18 cellular contexts compared by ENCODE assay signal in genomic region chr2:226310081-226310625, GRCh38.
DNase-seq lines count a peak whose midpoint lies in the region; ATAC-seq and TF ChIP-seq lines count a peak whose summit lies in the region.
"Had no signal": no experiment of that assay in that cellular context is flagged by ENCODE, and none has a peak within 500 bp of the region (broad histone marks: within the 10 kb centered on the region; RNA-seq: fewer than 3 reads in every experiment).

No MANE protein-coding gene starts in this region.

- peaks cover 12% of the 10 kb centered on the region for H3K4me1 Mint-ChIP-seq in nephron
- H3K4me1 Mint-ChIP-seq: CD4-positive, CD25-positive, alpha-beta regulatory T cell had no signal

- CTCF ChIA-PET in SK-N-SH (lab: Yijun Ruan, JAX) = no interaction called here

- ATAC-seq in SK-N-SH treated with all-trans-retinoic acid at 6 μM for 48 hours (no peak), GM18498 (IDR thresholded peaks at IDR 0.05; ENCODE audit: unreplicated experiment) (no peak)
- ATAC-seq: PC-3 had no signal

- 46% methylated on average over 6 of the region's 6 CpGs for whole genome bisulfite sequencing in SK-N-SH (ENCODE audit: low lambda C conversion rate)

- H3K27me3 ChIP-seq in SK-N-SH (ENCODE audit: insufficient read depth) (no peaks in the 10 kb centered on the region), brain microvascular endothelial cell (replicated peaks) (no peaks in the 10 kb centered on the region)

- no peaks in the 10 kb centered on the region for H3K36me3 Mint-ChIP-seq in nephron (ENCODE audit: low read depth)
- H3K36me3 Mint-ChIP-seq: CD4-positive, CD25-positive, alpha-beta regulatory T cell had no signal

- no peak for TF ChIP-seq EP300 in SK-N-SH (IDR thresholded peaks at IDR 0.05; ENCODE audit: borderline replicate concordance in 1 of 2, low read depth in 1 of 2, low read length in 1 of 2)

- H3K9me3 ChIP-seq in SK-N-SH = no peaks in the 10 kb centered on the region

- TF ChIP-seq RAD21 in SK-N-SH (IDR thresholded peaks at IDR 0.05; ENCODE audit: low read length) = no peak

- TF ChIP-seq CTCF in SK-N-SH (IDR thresholded peaks at IDR 0.05) = no peak
- no peak for TF ChIP-seq CTCF in brain microvascular endothelial cell (IDR thresholded peaks at IDR 0.05; ENCODE audit: low read depth, low read length, missing control alignments)
- no peak for TF ChIP-seq CTCF in nephron (IDR thresholded peaks at IDR 0.05; ENCODE audit: unreplicated experiment in 3 of 3)

- no peaks in the 10 kb centered on the region for H3K4me1 ChIP-seq in SK-N-SH (ENCODE audit: control insufficient read depth in 1 of 2, insufficient read depth in 2 of 2, low read depth in 1 of 2, low read length in 1 of 2)

- no peak for DNase-seq in SK-N-SH
- peak; percentile 12 for DNase-seq in brain microvascular endothelial cell
- no peak for DNase-seq in stimulated activated CD8-positive, alpha-beta memory T cell treated with anti-CD3 and anti-CD28 coated beads, Interleukin-4, amount 100 ng/mL, for 48 hours
- no peak for DNase-seq in stimulated activated CD4-positive, alpha-beta T cell treated with anti-CD3 and anti-CD28 coated beads, Interleukin-1b, Interleukin-23, amount 100 ng/mL, for 48 hours
- no peak for DNase-seq in superior temporal gyrus (ENCODE audit: extremely low spot score)
- DNase-seq: CD4-positive, CD25-positive, alpha-beta regulatory T cell; DMS79; GDM1; KBM-7; NCI-H1092 treated with DMSO at 0.1 percent for 48 hours; NCI-H1694 treated with DMSO at 0.1 percent for 48 hours; NCI-H446 treated with DMSO at 0.1 percent for 48 hours; NCI-H748 treated with DMSO at 0.1 percent for 48 hours; PC-3 had no signal

- H4K20me1 ChIP-seq in SK-N-SH (ENCODE audit: insufficient read depth) = no peaks in the 10 kb centered on the region

- no peaks in the 10 kb centered on the region for H3K27me3 Mint-ChIP-seq in nephron (ENCODE audit: low read depth)
- H3K27me3 Mint-ChIP-seq: CD4-positive, CD25-positive, alpha-beta regulatory T cell had no signal

- H3K27ac Mint-ChIP-seq in nephron = peak overlapping the region; percentile 63 to 83 (median 70)
- H3K27ac Mint-ChIP-seq: CD4-positive, CD25-positive, alpha-beta regulatory T cell had no signal

- no peaks in the 10 kb centered on the region for H3K79me2 ChIP-seq in SK-N-SH (ENCODE audit: insufficient read depth)

- H3K9ac ChIP-seq in SK-N-SH = no peak overlapping the region

- POLR2A ChIA-PET in SK-N-SH (lab: Yijun Ruan, JAX) = no interaction called here

- H3K9me3 Mint-ChIP-seq in nephron = no peaks in the 10 kb centered on the region

- in situ Hi-C loops in brain microvascular endothelial cell (cut with HindIII; ENCODE audit: low pct_ligation_motif_present, low sequenced_read_pairs) = no loop called here

- H2AFZ ChIP-seq in SK-N-SH (ENCODE audit: low read depth) = no peak overlapping the region

- H3K36me3 ChIP-seq in SK-N-SH (replicated peaks in 1 of 2; ENCODE audit: control insufficient read depth in 1 of 2, insufficient read depth in 2 of 2, low read length in 1 of 2) = no peaks in the 10 kb centered on the region
- H3K36me3 ChIP-seq in brain microvascular endothelial cell (replicated peaks) = no peaks in the 10 kb centered on the region

- H3K4me3 ChIP-seq in SK-N-SH (ENCODE audit: low read depth in 2 of 2, low read length in 1 of 2) (no peak overlapping the region), brain microvascular endothelial cell (ENCODE audit: low read depth, low read length) (no peak overlapping the region)

- no peak overlapping the region for H3K4me3 Mint-ChIP-seq in nephron
- H3K4me3 Mint-ChIP-seq: CD4-positive, CD25-positive, alpha-beta regulatory T cell had no signal

- H3K4me2 ChIP-seq in SK-N-SH = no peak overlapping the region

- H3F3A ChIP-seq in SK-N-SH (replicated peaks; ENCODE audit: insufficient read depth) = no peaks in the 10 kb centered on the region

- H3K9me2 ChIP-seq in SK-N-SH = no peaks in the 10 kb centered on the region

- H3K27ac ChIP-seq in SK-N-SH (ENCODE audit: low read depth in 2 of 2, low read length in 1 of 2) (no peak overlapping the region), brain microvascular endothelial cell (no peak overlapping the region)
- H3K27ac ChIP-seq: 22Rv1 had no signal

TF ChIP-seq in SK-N-SH, 30 proteins besides CTCF, POLR2A, EP300 and RAD21:
- TF ChIP-seq RXRA (IDR thresholded peaks at IDR 0.05; ENCODE audit: borderline replicate concordance, low read depth) (0 out of 2 replicates have a peak, but pooled peaks have one; percentile 26), NRF1 (IDR thresholded peaks at IDR 0.05; ENCODE audit: low read depth, low read length) (no peak)
- TF ChIP-seq, protein P1, sequence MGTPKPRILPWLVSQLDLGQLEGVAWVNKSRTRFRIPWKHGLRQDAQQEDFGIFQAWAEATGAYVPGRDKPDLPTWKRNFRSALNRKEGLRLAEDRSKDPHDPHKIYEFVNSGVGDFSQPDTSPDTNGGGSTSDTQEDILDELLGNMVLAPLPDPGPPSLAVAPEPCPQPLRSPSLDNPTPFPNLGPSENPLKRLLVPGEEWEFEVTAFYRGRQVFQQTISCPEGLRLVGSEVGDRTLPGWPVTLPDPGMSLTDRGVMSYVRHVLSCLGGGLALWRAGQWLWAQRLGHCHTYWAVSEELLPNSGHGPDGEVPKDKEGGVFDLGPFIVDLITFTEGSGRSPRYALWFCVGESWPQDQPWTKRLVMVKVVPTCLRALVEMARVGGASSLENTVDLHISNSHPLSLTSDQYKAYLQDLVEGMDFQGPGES (IDR thresholded peaks at IDR 0.05; ENCODE audit: low read depth, low read length) = no peak

TF ChIP-seq in SK-N-SH treated with all-trans-retinoic acid at 6 μM for 48 hours, 23 proteins besides CTCF, POLR2A, EP300 and RAD21 (continues in another document):
- TF ChIP-seq CREB5 (CRISPR knock-in tag; IDR thresholded peaks at IDR 0.05; ENCODE audit: low read depth) = no peak
- no peak for TF ChIP-seq ARNTL (CRISPR knock-in tag; IDR thresholded peaks at IDR 0.05; ENCODE audit: borderline replicate concordance, low read depth)
- TF ChIP-seq, protein P2, sequence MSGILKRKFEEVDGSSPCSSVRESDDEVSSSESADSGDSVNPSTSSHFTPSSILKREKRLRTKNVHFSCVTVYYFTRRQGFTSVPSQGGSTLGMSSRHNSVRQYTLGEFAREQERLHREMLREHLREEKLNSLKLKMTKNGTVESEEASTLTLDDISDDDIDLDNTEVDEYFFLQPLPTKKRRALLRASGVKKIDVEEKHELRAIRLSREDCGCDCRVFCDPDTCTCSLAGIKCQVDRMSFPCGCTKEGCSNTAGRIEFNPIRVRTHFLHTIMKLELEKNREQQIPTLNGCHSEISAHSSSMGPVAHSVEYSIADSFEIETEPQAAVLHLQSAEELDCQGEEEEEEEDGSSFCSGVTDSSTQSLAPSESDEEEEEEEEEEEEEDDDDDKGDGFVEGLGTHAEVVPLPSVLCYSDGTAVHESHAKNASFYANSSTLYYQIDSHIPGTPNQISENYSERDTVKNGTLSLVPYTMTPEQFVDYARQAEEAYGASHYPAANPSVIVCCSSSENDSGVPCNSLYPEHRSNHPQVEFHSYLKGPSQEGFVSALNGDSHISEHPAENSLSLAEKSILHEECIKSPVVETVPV (CRISPR knock-in tag; IDR thresholded peaks at IDR 0.05) = no peak
- TF ChIP-seq ZC3H10 (CRISPR knock-in tag; IDR thresholded peaks at IDR 0.05) = no peak
- no peak for TF ChIP-seq TSHZ2 (CRISPR knock-in tag; IDR thresholded peaks at IDR 0.05)
- no peak for TF ChIP-seq RARB (CRISPR knock-in tag; IDR thresholded peaks at IDR 0.05)
- TF ChIP-seq BACH2 (CRISPR knock-in tag; IDR thresholded peaks at IDR 0.05; ENCODE audit: borderline replicate concordance) = no peak
- no peak for TF ChIP-seq ZNF8 (CRISPR knock-in tag; IDR thresholded peaks at IDR 0.05)
- TF ChIP-seq GLIS3 (CRISPR knock-in tag; IDR thresholded peaks at IDR 0.05) = no peak
- no peak for TF ChIP-seq TCF4 (CRISPR knock-in tag; IDR thresholded peaks at IDR 0.05; ENCODE audit: borderline replicate concordance)
- TF ChIP-seq ZNF565 (CRISPR knock-in tag; conservative IDR thresholded peaks at IDR 0.05; ENCODE audit: low read depth) = no peak
